Comparison of ENCODE assay signal across 22 cellular contexts in genomic region chr1:154241703-154242352, GRCh38. TPM values are rescaled to one million over a fixed set of nuclear protein-coding genes. Genes with fewer than 3 reads are reported as not detected.
DNase-seq lines count a peak whose midpoint lies in the region; ATAC-seq, FAIRE-seq and TF ChIP-seq lines count a peak whose summit lies in the region.
"Had no signal": no experiment of that assay in that cellular context is flagged by ENCODE, and none has a peak within 500 bp of the region (broad histone marks: within the 10 kb centered on the region; RNA-seq: fewer than 3 reads in every experiment).

No MANE protein-coding gene starts in this region.

- no peak overlapping the region for H3K4me2 ChIP-seq in HepG2 (ENCODE audit: low read depth, low read length)
- H3K4me2 ChIP-seq: BLaER1 treated with 17β-estradiol and CSF1 and Interleukin-3, amounts not matched to agents 10 nM and 100 nM; neural progenitor cell had no signal

- CTCF ChIA-PET in HepG2 (lab: Yijun Ruan, JAX; ENCODE audit: low intra/inter-chr PET ratio, low total read pairs) = no interaction called here

- no peak overlapping the region for H3K4me3 Mint-ChIP-seq in stimulated activated naive CD8-positive, alpha-beta T cell treated with anti-CD3 and anti-CD28 coated beads, Interleukin-15, amount 100 ng/mL, for 72 hours
- H3K4me3 Mint-ChIP-seq: endodermal cell, H9, neural progenitor cell had no signal

- no peak for TF ChIP-seq POLR2A in HepG2 (IDR thresholded peaks at IDR 0.05; ENCODE audit: insufficient read depth in 1 of 2, low read depth in 2 of 2, low read length in 2 of 2)
- TF ChIP-seq POLR2A in right lobe of liver (IDR thresholded peaks at IDR 0.05) = no peak

- BruUV-seq in HepG2 (replicated peaks; lab: Mats Ljungman, UMichigan) = no TSS peak

- H3K27ac ChIP-seq in HepG2 (ENCODE audit: extremely low read length, insufficient read depth, low read length) = no peak overlapping the region
- no peak overlapping the region for H3K27ac ChIP-seq in right lobe of liver
- H3K27ac ChIP-seq: BLaER1 treated with 17β-estradiol and CSF1 and Interleukin-3, amounts not matched to agents 10 nM and 100 nM; neural progenitor cell; prostate gland had no signal

- no peak for TF ChIP-seq RAD21 in HepG2 (CRISPR knock-in tag; IDR thresholded peaks at IDR 0.05)

- peak; percentile 12 for DNase-seq in NCI-H345 (lab: John Stamatoyannopoulos, UW)
- DNase-seq in NCI-H345 treated with DMSO at 0.1 percent for 48 hours (lab: John Stamatoyannopoulos, UW; ENCODE audit: unreplicated experiment) = no peak
- DNase-seq in HepG2 (ENCODE audit: low spot score) = no peak
- DNase-seq in right lobe of liver = no peak
- DNase-seq in adipocyte (ENCODE audit: low read depth) = peak; percentile 8
- no peak for DNase-seq in stimulated activated naive CD8-positive, alpha-beta T cell treated with anti-CD3 and anti-CD28 coated beads, Interleukin-15, amount 100 ng/mL, for 72 hours
- no peak for DNase-seq in stimulated activated CD4-positive, alpha-beta T cell treated with anti-CD3 and anti-CD28 coated beads, Interleukin-2, amount 100 ng/mL, for 24 hours
- no peak for DNase-seq in NOMO-1 treated with DMSO at 0.1 percent for 48 hours (lab: John Stamatoyannopoulos, UW; ENCODE audit: unreplicated experiment)
- DNase-seq: activated gamma-delta T cell, endodermal cell, H9, NCI-H1436, NCI-H2227 treated with DMSO at 0.1 percent for 48 hours, SW 1271 had no signal

- H3K27ac Mint-ChIP-seq in stimulated activated naive CD8-positive, alpha-beta T cell treated with anti-CD3 and anti-CD28 coated beads, Interleukin-15, amount 100 ng/mL, for 72 hours = peak overlapping the region; percentile 57 to 80
- H3K27ac Mint-ChIP-seq: endodermal cell, H9, neural progenitor cell had no signal

- H2AFZ ChIP-seq in HepG2 (ENCODE audit: low read length) = no peak overlapping the region
- H2AFZ ChIP-seq: neural progenitor cell had no signal

- ATAC-seq in HepG2 = no peak
- no peak for ATAC-seq in right lobe of liver
- ATAC-seq in stimulated activated naive CD8-positive, alpha-beta T cell treated with anti-CD3 and anti-CD28 coated beads, Interleukin-15, amount 100 ng/mL, for 72 hours = no peak

- no peaks in the 10 kb centered on the region for H3K27me3 Mint-ChIP-seq in stimulated activated naive CD8-positive, alpha-beta T cell treated with anti-CD3 and anti-CD28 coated beads, Interleukin-15, amount 100 ng/mL, for 72 hours

- H3K9ac ChIP-seq in HepG2 (ENCODE audit: insufficient read depth, low read depth, low read length) (no peak overlapping the region), adipocyte (ENCODE audit: low read length) (no peak overlapping the region)
- H3K9ac ChIP-seq: BLaER1 treated with 17β-estradiol and CSF1 and Interleukin-3, amounts not matched to agents 10 nM and 100 nM; neural progenitor cell had no signal

- no peaks in the 10 kb centered on the region for H3K9me3 Mint-ChIP-seq in stimulated activated naive CD8-positive, alpha-beta T cell treated with anti-CD3 and anti-CD28 coated beads, Interleukin-15, amount 100 ng/mL, for 72 hours
- H3K9me3 Mint-ChIP-seq: endodermal cell, H9, neural progenitor cell had no signal

- in situ Hi-C loops in HepG2 (cut with HindIII; ENCODE audit: extremely low pct_ligation_motif_present, low pct_unique_long_range_greater_than_20kb) = no loop called here

- TF ChIP-seq CTCF in HepG2 (CRISPR knock-in tag; IDR thresholded peaks at IDR 0.05) = no peak
- TF ChIP-seq CTCF in right lobe of liver (IDR thresholded peaks at IDR 0.05) = no peak

- H3K27me3 ChIP-seq in HepG2 (ENCODE audit: control insufficient read depth in 1 of 2, insufficient read depth in 2 of 2, low read length in 2 of 2) = no peaks in the 10 kb centered on the region
- H3K27me3 ChIP-seq in right lobe of liver = no peaks in the 10 kb centered on the region
- H3K27me3 ChIP-seq in adipocyte (replicated peaks; ENCODE audit: control insufficient read depth, insufficient read depth, low read length) = no peaks in the 10 kb centered on the region
- H3K27me3 ChIP-seq: BLaER1 treated with 17β-estradiol and CSF1 and Interleukin-3, amounts not matched to agents 10 nM and 100 nM; neural progenitor cell had no signal

- POLR2A ChIA-PET in HepG2 (lab: Yijun Ruan, JAX) = interaction anchor here (1.0 kb wide), 1 partner anchor 21 kb away, joined by 3 read pairs; the partner anchor contains the start of gene UBAP2L

- H3K4me1 ChIP-seq in HepG2 (ENCODE audit: insufficient read depth, low read length) = peaks cover 39% of the 10 kb centered on the region
- H3K4me1 ChIP-seq in right lobe of liver = peaks cover 0 to 33% (median 13%) of the 10 kb centered on the region in 4 donors
- H3K4me1 ChIP-seq in adipocyte (ENCODE audit: control insufficient read depth, insufficient read depth, low read length) = peaks cover 10% of the 10 kb centered on the region
- H3K4me1 ChIP-seq: BLaER1 treated with 17β-estradiol and CSF1 and Interleukin-3, amounts not matched to agents 10 nM and 100 nM; neural progenitor cell; prostate gland had no signal

- no peak overlapping the region for H3K4me3 ChIP-seq in HepG2 (replicated peaks in 1 of 3; ENCODE audit: insufficient read depth in 1 of 3, low read depth in 2 of 3, low read length in 3 of 3)
- no peak overlapping the region for H3K4me3 ChIP-seq in right lobe of liver
- H3K4me3 ChIP-seq in adipocyte (ENCODE audit: low read length) = no peak overlapping the region
- H3K4me3 ChIP-seq: BLaER1 treated with 17β-estradiol and CSF1 and Interleukin-3, amounts not matched to agents 10 nM and 100 nM; neural progenitor cell; prostate gland had no signal

- H3K79me2 ChIP-seq in HepG2 (ENCODE audit: insufficient read depth, low read length) = peaks cover 29% of the 10 kb centered on the region

- 100% methylated on average over 3 of the region's 3 CpGs for WGBS in HepG2 (ENCODE audit: low lambda C conversion rate)
- 89% methylated on average over 3 of the region's 3 CpGs for WGBS in right lobe of liver (ENCODE audit: insufficient coverage, low coverage, low lambda C conversion rate, missing lambda C conversion rate)

- H3K36me3 ChIP-seq in HepG2 (replicated peaks in 1 of 2; ENCODE audit: control insufficient read depth in 1 of 2, insufficient read depth in 2 of 2, low read length in 2 of 2) = peaks cover 31 to 78% of the 10 kb centered on the region in 2 experiments
- peaks cover 14 to 68% (median 42%) of the 10 kb centered on the region in 4 donors for H3K36me3 ChIP-seq in right lobe of liver
- H3K36me3 ChIP-seq in adipocyte (ENCODE audit: control insufficient read depth, insufficient read depth, low read length, severe bottlenecking) = peaks cover 98% of the 10 kb centered on the region

- no peak for FAIRE-seq in HepG2 (lab: Jason Lieb, UNC)
- FAIRE-seq: A204.1, urothelium cell line had no signal

- TF ChIP-seq EP300 in HepG2 (IDR thresholded peaks at IDR 0.05; ENCODE audit: low read depth in 2 of 2, low read length in 2 of 2) (no peak), HepG2 (CRISPR knock-in tag; IDR thresholded peaks at IDR 0.05; ENCODE audit: borderline replicate concordance) (no peak)

- H4K20me1 ChIP-seq in HepG2 (ENCODE audit: insufficient read depth, low read length) = 0 out of 2 replicates have a peak, but pooled peaks cover 4% of the 10 kb centered on the region

- peaks cover 50% of the 10 kb centered on the region for H3K4me1 Mint-ChIP-seq in stimulated activated naive CD8-positive, alpha-beta T cell treated with anti-CD3 and anti-CD28 coated beads, Interleukin-15, amount 100 ng/mL, for 72 hours
- H3K4me1 Mint-ChIP-seq: endodermal cell, H9, neural progenitor cell had no signal

- H3K9me3 ChIP-seq in HepG2 (ENCODE audit: low read length) = no peaks in the 10 kb centered on the region
- H3K9me3 ChIP-seq in right lobe of liver = no peaks in the 10 kb centered on the region
- H3K9me3 ChIP-seq in adipocyte (ENCODE audit: control insufficient read depth, low read length) = no peaks in the 10 kb centered on the region
- H3K9me3 ChIP-seq: BLaER1 treated with 17β-estradiol and CSF1 and Interleukin-3, amounts not matched to agents 10 nM and 100 nM; prostate gland had no signal

- intact Hi-C loops in HepG2 (cut with micrococcal nuclease; ENCODE audit: unreplicated experiment) = no loop called here
- intact Hi-C loops in right lobe of liver (cut with DNase I) = no loop called here

RNA-seq across cellular contexts. Expression of gene UBAP2L, which starts 21.1 kb away (rescaled TPM):
- 74.2 and 75.9 TPM in 2 replicates for total RNA-seq in HepG2 (2016; rRNA removed; fragmentation: Illumina TruSeq; extraction: Trizol)
- total RNA-seq in HepG2 (2016; cell fraction: cytosol; rRNA removed; fragmentation: Illumina TruSeq; extraction: Trizol; ENCODE audit: low read depth) = 32.2 and 32.3 TPM in 2 replicates
- 62.4 and 77.2 TPM in 2 replicates for total RNA-seq in HepG2 (2016; cell fraction: insoluble cytoplasmic fraction; rRNA removed; fragmentation: Illumina TruSeq; extraction: Trizol)
- 48.4 and 51.5 TPM in 2 replicates for total RNA-seq in HepG2 (2016; cell fraction: membrane; rRNA removed; fragmentation: Illumina TruSeq; extraction: Trizol)
- total RNA-seq in HepG2 (2016; cell fraction: nucleus; rRNA removed; fragmentation: Illumina TruSeq; extraction: Trizol) = 90.2 and 98.9 TPM in 2 replicates
- 140 and 159 TPM in 2 replicates for polyA plus RNA-seq in HepG2 (2011; rRNA removed)
- polyA plus RNA-seq in HepG2 (2011; cell fraction: cytosol; rRNA removed) = 59.5 and 64.7 TPM in 2 replicates
- 243 and 295 TPM in 2 replicates for polyA plus RNA-seq in HepG2 (2011; cell fraction: nucleus; rRNA removed)
- 73.3 and 82.5 TPM in 2 replicates for polyA plus RNA-seq in HepG2 (2012)
- polyA plus RNA-seq in HepG2 (2016; cell fraction: cytosol; fragmentation: Illumina TruSeq; extraction: Trizol; ENCODE audit: low read depth) = 27.7 and 30.6 TPM in 2 replicates
- polyA plus RNA-seq in HepG2 (2016; cell fraction: insoluble cytoplasmic fraction; fragmentation: Illumina TruSeq; extraction: Trizol; ENCODE audit: low read depth) = 83.4 and 108 TPM in 2 replicates
- polyA plus RNA-seq in HepG2 (2016; cell fraction: membrane; fragmentation: Illumina TruSeq; extraction: Trizol; ENCODE audit: low read depth) = 43.4 and 53.2 TPM in 2 replicates
- polyA plus RNA-seq in HepG2 (2016; cell fraction: nucleus; fragmentation: Illumina TruSeq; extraction: Trizol; ENCODE audit: insufficient read depth, low read depth) = 205 and 223 TPM in 2 replicates
- 231 and 359 TPM in 2 replicates for polyA minus RNA-seq in HepG2 (2011; rRNA and poly(A)+ RNA removed; ENCODE audit: low replicate concordance)
- polyA minus RNA-seq in HepG2 (2011; cell fraction: cytosol; rRNA and poly(A)+ RNA removed) = 29.0 and 31.7 TPM in 2 replicates
- 310 and 330 TPM in 2 replicates for polyA minus RNA-seq in HepG2 (2011; cell fraction: nucleus; rRNA and poly(A)+ RNA removed)
- total RNA-seq in right lobe of liver = 10 to 100 TPM; 26.8 to 57.2 (median 40.4) TPM

RNA-seq across cellular contexts. Expression of gene HAX1, which starts 30.6 kb away (rescaled TPM):
- total RNA-seq in HepG2 (2016; rRNA removed; fragmentation: Illumina TruSeq; extraction: Trizol) = 89.2 and 104 TPM in 2 replicates
- 42.6 and 45.4 TPM in 2 replicates for total RNA-seq in HepG2 (2016; cell fraction: cytosol; rRNA removed; fragmentation: Illumina TruSeq; extraction: Trizol; ENCODE audit: low read depth)
- total RNA-seq in HepG2 (2016; cell fraction: insoluble cytoplasmic fraction; rRNA removed; fragmentation: Illumina TruSeq; extraction: Trizol) = 96.4 and 107 TPM in 2 replicates
- total RNA-seq in HepG2 (2016; cell fraction: membrane; rRNA removed; fragmentation: Illumina TruSeq; extraction: Trizol) = 89.9 and 90.2 TPM in 2 replicates
- 50.1 and 56.3 TPM in 2 replicates for total RNA-seq in HepG2 (2016; cell fraction: nucleus; rRNA removed; fragmentation: Illumina TruSeq; extraction: Trizol)
- 120 and 128 TPM in 2 replicates for polyA plus RNA-seq in HepG2 (2011; rRNA removed)
- polyA plus RNA-seq in HepG2 (2011; cell fraction: cytosol; rRNA removed) = 106 TPM in 2 replicates
- 70.0 and 84.2 TPM in 2 replicates for polyA plus RNA-seq in HepG2 (2011; cell fraction: nucleus; rRNA removed)
- 64.9 and 90.6 TPM in 2 replicates for polyA plus RNA-seq in HepG2 (2012)
- polyA plus RNA-seq in HepG2 (2016; cell fraction: cytosol; fragmentation: Illumina TruSeq; extraction: Trizol; ENCODE audit: low read depth) = 44.0 and 44.7 TPM in 2 replicates
- polyA plus RNA-seq in HepG2 (2016; cell fraction: insoluble cytoplasmic fraction; fragmentation: Illumina TruSeq; extraction: Trizol; ENCODE audit: low read depth) = 101 and 113 TPM in 2 replicates
- 76.6 and 79.0 TPM in 2 replicates for polyA plus RNA-seq in HepG2 (2016; cell fraction: membrane; fragmentation: Illumina TruSeq; extraction: Trizol; ENCODE audit: low read depth)
- polyA plus RNA-seq in HepG2 (2016; cell fraction: nucleus; fragmentation: Illumina TruSeq; extraction: Trizol; ENCODE audit: insufficient read depth, low read depth) = 86.4 and 97.4 TPM in 2 replicates
- polyA minus RNA-seq in HepG2 (2011; rRNA and poly(A)+ RNA removed; ENCODE audit: low replicate concordance) = 75.0 and 215 TPM in 2 replicates
- polyA minus RNA-seq in HepG2 (2011; cell fraction: cytosol; rRNA and poly(A)+ RNA removed) = 29.9 and 30.5 TPM in 2 replicates
- 16.0 and 25.0 TPM in 2 replicates for polyA minus RNA-seq in HepG2 (2011; cell fraction: nucleus; rRNA and poly(A)+ RNA removed)
- 10 to 100 TPM; 40.2 to 82.0 (median 44.9) TPM for total RNA-seq in right lobe of liver

RNA-seq across cellular contexts. Expression of gene CFAP141, which starts 35.7 kb away (rescaled TPM):
- not detected in 2 replicates for total RNA-seq in HepG2 (2016; rRNA removed; fragmentation: Illumina TruSeq; extraction: Trizol)
- not detected in 2 replicates for total RNA-seq in HepG2 (2016; cell fraction: cytosol; rRNA removed; fragmentation: Illumina TruSeq; extraction: Trizol; ENCODE audit: low read depth)
- total RNA-seq in HepG2 (2016; cell fraction: insoluble cytoplasmic fraction; rRNA removed; fragmentation: Illumina TruSeq; extraction: Trizol) = not detected in 2 replicates
- total RNA-seq in HepG2 (2016; cell fraction: membrane; rRNA removed; fragmentation: Illumina TruSeq; extraction: Trizol) = not detected in 2 replicates
- total RNA-seq in HepG2 (2016; cell fraction: nucleus; rRNA removed; fragmentation: Illumina TruSeq; extraction: Trizol) = not detected in 2 replicates
- polyA plus RNA-seq in HepG2 (2011; rRNA removed) = not detected in 2 replicates
- polyA plus RNA-seq in HepG2 (2011; cell fraction: cytosol; rRNA removed) = not detected in 2 replicates
- polyA plus RNA-seq in HepG2 (2011; cell fraction: nucleus; rRNA removed) = not detected in 2 replicates
- not detected in 2 replicates for polyA plus RNA-seq in HepG2 (2012)
- not detected in 2 replicates for polyA plus RNA-seq in HepG2 (2016; cell fraction: cytosol; fragmentation: Illumina TruSeq; extraction: Trizol; ENCODE audit: low read depth)
- polyA plus RNA-seq in HepG2 (2016; cell fraction: insoluble cytoplasmic fraction; fragmentation: Illumina TruSeq; extraction: Trizol; ENCODE audit: low read depth) = not detected in 2 replicates
- not detected in 2 replicates for polyA plus RNA-seq in HepG2 (2016; cell fraction: membrane; fragmentation: Illumina TruSeq; extraction: Trizol; ENCODE audit: low read depth)
- not detected in 2 replicates for polyA plus RNA-seq in HepG2 (2016; cell fraction: nucleus; fragmentation: Illumina TruSeq; extraction: Trizol; ENCODE audit: insufficient read depth, low read depth)
- not detected in 2 replicates for polyA minus RNA-seq in HepG2 (2011; rRNA and poly(A)+ RNA removed; ENCODE audit: low replicate concordance)
- polyA minus RNA-seq in HepG2 (2011; cell fraction: cytosol; rRNA and poly(A)+ RNA removed) = not detected in 2 replicates
- polyA minus RNA-seq in HepG2 (2011; cell fraction: nucleus; rRNA and poly(A)+ RNA removed) = not detected in 2 replicates
- not detected for total RNA-seq in right lobe of liver
- total RNA-seq: activated CD8-positive, alpha-beta memory T cell treated with anti-CD3 and anti-CD28 coated beads for 36 hours; endodermal cell; H9; prostate gland; skeletal muscle tissue; subcutaneous adipose tissue had no signal

RNA-seq across cellular contexts. Expression of gene TPM3, which starts 49.9 kb away (rescaled TPM):
- total RNA-seq in HepG2 (2016; rRNA removed; fragmentation: Illumina TruSeq; extraction: Trizol) (307 and 481 TPM in 2 replicates), right lobe of liver (100 to 1,000 TPM in 3 of 6 experiments, 10 to 100 TPM in 3; 76.3 to 189 (median 120) TPM)
- 53.8 and 55.7 TPM in 2 replicates for total RNA-seq in HepG2 (2016; cell fraction: cytosol; rRNA removed; fragmentation: Illumina TruSeq; extraction: Trizol; ENCODE audit: low read depth)
- 323 and 475 TPM in 2 replicates for total RNA-seq in HepG2 (2016; cell fraction: insoluble cytoplasmic fraction; rRNA removed; fragmentation: Illumina TruSeq; extraction: Trizol)
- total RNA-seq in HepG2 (2016; cell fraction: membrane; rRNA removed; fragmentation: Illumina TruSeq; extraction: Trizol) = 138 and 148 TPM in 2 replicates
- 108 and 115 TPM in 2 replicates for total RNA-seq in HepG2 (2016; cell fraction: nucleus; rRNA removed; fragmentation: Illumina TruSeq; extraction: Trizol)
- polyA plus RNA-seq in HepG2 (2011; rRNA removed) = 131 and 160 TPM in 2 replicates
- 118 and 149 TPM in 2 replicates for polyA plus RNA-seq in HepG2 (2011; cell fraction: cytosol; rRNA removed)
- polyA plus RNA-seq in HepG2 (2011; cell fraction: nucleus; rRNA removed) = 45.9 and 62.4 TPM in 2 replicates
- 153 and 194 TPM in 2 replicates for polyA plus RNA-seq in HepG2 (2012)
- polyA plus RNA-seq in HepG2 (2016; cell fraction: cytosol; fragmentation: Illumina TruSeq; extraction: Trizol; ENCODE audit: low read depth) = 89.5 and 101 TPM in 2 replicates
- 611 and 615 TPM in 2 replicates for polyA plus RNA-seq in HepG2 (2016; cell fraction: insoluble cytoplasmic fraction; fragmentation: Illumina TruSeq; extraction: Trizol; ENCODE audit: low read depth)
- polyA plus RNA-seq in HepG2 (2016; cell fraction: membrane; fragmentation: Illumina TruSeq; extraction: Trizol; ENCODE audit: low read depth) = 145 TPM in 2 replicates
- polyA plus RNA-seq in HepG2 (2016; cell fraction: nucleus; fragmentation: Illumina TruSeq; extraction: Trizol; ENCODE audit: insufficient read depth, low read depth) = 192 and 200 TPM in 2 replicates
- polyA minus RNA-seq in HepG2 (2011; rRNA and poly(A)+ RNA removed; ENCODE audit: low replicate concordance) = 66.0 and 182 TPM in 2 replicates
- polyA minus RNA-seq in HepG2 (2011; cell fraction: cytosol; rRNA and poly(A)+ RNA removed) = 56.6 and 67.6 TPM in 2 replicates
- polyA minus RNA-seq in HepG2 (2011; cell fraction: nucleus; rRNA and poly(A)+ RNA removed) = 52.8 and 54.2 TPM in 2 replicates

Comparison
In these comparisons a context has a peak if more than half of its experiments do, and no peak if none do; other contexts are left out.
1. DNase-seq: peak in NCI-H345 (single experiment) and adipocyte (single experiment); none in NCI-H345 treated with DMSO at 0.1 percent for 48 hours (single experiment), HepG2 (single experiment), right lobe of liver (0 of 3), stimulated activated naive CD8-positive, alpha-beta T cell treated with anti-CD3 and anti-CD28 coated beads, Interleukin-15, amount 100 ng/mL, for 72 hours (0 of 2), stimulated activated CD4-positive, alpha-beta T cell treated with anti-CD3 and anti-CD28 coated beads, Interleukin-2, amount 100 ng/mL, for 24 hours (0 of 2) and NOMO-1 treated with DMSO at 0.1 percent for 48 hours (single experiment).